Comparison of ENCODE assay signal across 19 cellular contexts in genomic region chr7:130379551-130380120, GRCh38. TPM values are rescaled to one million over a fixed set of nuclear protein-coding genes. Genes with fewer than 3 reads are reported as not detected.
DNase-seq lines count a peak whose midpoint lies in the region; ATAC-seq and TF ChIP-seq lines count a peak whose summit lies in the region.
"Had no signal": no experiment of that assay in that cellular context is flagged by ENCODE, and none has a peak within 500 bp of the region (broad histone marks: within the 10 kb centered on the region; RNA-seq: fewer than 3 reads in every experiment).

No MANE protein-coding gene starts in this region.

- no peak overlapping the region for H3K9ac ChIP-seq in PC-3 (ENCODE audit: low read length)

- H3K36me3 Mint-ChIP-seq in chondrocyte (ENCODE audit: low read depth) (peaks cover 3% of the 10 kb centered on the region), nephron (ENCODE audit: low read depth) (peaks cover 11% of the 10 kb centered on the region)
- no peaks in the 10 kb centered on the region for H3K36me3 Mint-ChIP-seq in stimulated activated effector memory CD8-positive, alpha-beta T cell treated with anti-CD3 and anti-CD28 coated beads, Interleukin-12 subunit alpha, Interleukin-12 subunit beta, amount 100 ng/mL, for 72 hours
- H3K36me3 Mint-ChIP-seq in activated naive CD8-positive, alpha-beta T cell treated with anti-CD3 and anti-CD28 coated beads, Interleukin-2, amount 50 U/mL, for 24 hours (ENCODE audit: low read depth), result peaks cover 2% of the 10 kb centered on the region
- H3K36me3 Mint-ChIP-seq: activated naive CD8-positive, alpha-beta T cell treated with anti-CD3 and anti-CD28 coated beads for 36 hours had no signal

- no peak overlapping the region for H3K4me3 Mint-ChIP-seq in chondrocyte (ENCODE audit: unreplicated experiment)
- H3K4me3 Mint-ChIP-seq in nephron, result no peak overlapping the region
- no peak overlapping the region for H3K4me3 Mint-ChIP-seq in stimulated activated effector memory CD8-positive, alpha-beta T cell treated with anti-CD3 and anti-CD28 coated beads, Interleukin-12 subunit alpha, Interleukin-12 subunit beta, amount 100 ng/mL, for 72 hours
- H3K4me3 Mint-ChIP-seq in activated naive CD8-positive, alpha-beta T cell treated with anti-CD3 and anti-CD28 coated beads, Interleukin-2, amount 50 U/mL, for 24 hours, result no peak overlapping the region
- H3K4me3 Mint-ChIP-seq: activated naive CD8-positive, alpha-beta T cell treated with anti-CD3 and anti-CD28 coated beads for 36 hours; activated T-cell treated with anti-CD3 and anti-CD28 coated beads, Interleukin-2, amount 50 U/mL, for 24 hours; B cell; effector memory CD8-positive, alpha-beta T cell had no signal

- H3K4me1 ChIP-seq in SJCRH30 (peaks cover 23% of the 10 kb centered on the region), PC-3 (ENCODE audit: insufficient read depth, low read length) (no peaks in the 10 kb centered on the region)

- TF ChIP-seq CTCF in chondrocyte (IDR thresholded peaks at IDR 0.05), result no peak
- TF ChIP-seq CTCF in nephron (IDR thresholded peaks at IDR 0.05; ENCODE audit: unreplicated experiment in 3 of 3), result no peak
- TF ChIP-seq CTCF in PC-3 (conservative IDR thresholded peaks at IDR 0.05; ENCODE audit: low read depth, low read length), result no peak

- no peaks in the 10 kb centered on the region for H3K79me2 ChIP-seq in PC-3 (ENCODE audit: low read length)

- H3K27ac ChIP-seq in SJCRH30 (peak overlapping the region; percentile 60), PC-3 (ENCODE audit: low read length) (no peak overlapping the region)
- H3K27ac ChIP-seq: right atrium auricular region had no signal

- H3K9me3 Mint-ChIP-seq in chondrocyte (ENCODE audit: low read depth) (peaks cover 7% of the 10 kb centered on the region), nephron (peaks cover 17% of the 10 kb centered on the region)
- H3K9me3 Mint-ChIP-seq in stimulated activated effector memory CD8-positive, alpha-beta T cell treated with anti-CD3 and anti-CD28 coated beads, Interleukin-12 subunit alpha, Interleukin-12 subunit beta, amount 100 ng/mL, for 72 hours, result peaks cover 2% of the 10 kb centered on the region
- H3K9me3 Mint-ChIP-seq in activated naive CD8-positive, alpha-beta T cell treated with anti-CD3 and anti-CD28 coated beads, Interleukin-2, amount 50 U/mL, for 24 hours, result peaks cover 12% of the 10 kb centered on the region

- peak; percentile 35 for ATAC-seq in stimulated activated effector memory CD8-positive, alpha-beta T cell treated with anti-CD3 and anti-CD28 coated beads, Interleukin-12 subunit alpha, Interleukin-12 subunit beta, amount 100 ng/mL, for 72 hours
- ATAC-seq in activated naive CD8-positive, alpha-beta T cell treated with anti-CD3 and anti-CD28 coated beads, Interleukin-2, amount 50 U/mL, for 24 hours, result no peak
- ATAC-seq in PC-3 (no peak), HG03097 (IDR thresholded peaks at IDR 0.05; ENCODE audit: low FRiP score, unreplicated experiment) (no peak)
- ATAC-seq: effector memory CD8-positive, alpha-beta T cell had no signal

- H3K27me3 Mint-ChIP-seq in chondrocyte (ENCODE audit: low read depth), result no peaks in the 10 kb centered on the region
- no peaks in the 10 kb centered on the region for H3K27me3 Mint-ChIP-seq in nephron (ENCODE audit: low read depth)
- H3K27me3 Mint-ChIP-seq in activated naive CD8-positive, alpha-beta T cell treated with anti-CD3 and anti-CD28 coated beads, Interleukin-2, amount 50 U/mL, for 24 hours, result no peaks in the 10 kb centered on the region
- H3K27me3 Mint-ChIP-seq: activated naive CD8-positive, alpha-beta T cell treated with anti-CD3 and anti-CD28 coated beads for 36 hours; activated T-cell treated with anti-CD3 and anti-CD28 coated beads, Interleukin-2, amount 50 U/mL, for 24 hours; B cell had no signal

- no peaks in the 10 kb centered on the region for H3F3A ChIP-seq in PC-3 (ENCODE audit: low read length, unreplicated experiment)

- POLR2A ChIA-PET in PC-3 (lab: Charles Lee; ENCODE audit: unreplicated experiment), result interaction anchor here (0.7 kb wide), 1 partner anchor 745 kb away, joined by 4 read pairs; no protein-coding TSS in a partner anchor

- H3K27ac Mint-ChIP-seq in chondrocyte (ENCODE audit: unreplicated experiment) (no peak overlapping the region), nephron (peak overlapping the region; percentile 91 to 99 (median 99))
- H3K27ac Mint-ChIP-seq in stimulated activated effector memory CD8-positive, alpha-beta T cell treated with anti-CD3 and anti-CD28 coated beads, Interleukin-12 subunit alpha, Interleukin-12 subunit beta, amount 100 ng/mL, for 72 hours, result no peak overlapping the region
- H3K27ac Mint-ChIP-seq in activated naive CD8-positive, alpha-beta T cell treated with anti-CD3 and anti-CD28 coated beads, Interleukin-2, amount 50 U/mL, for 24 hours, result no peak overlapping the region
- H3K27ac Mint-ChIP-seq: activated naive CD8-positive, alpha-beta T cell treated with anti-CD3 and anti-CD28 coated beads for 36 hours; activated T-cell treated with anti-CD3 and anti-CD28 coated beads, Interleukin-2, amount 50 U/mL, for 24 hours; B cell; effector memory CD8-positive, alpha-beta T cell had no signal

- no TSS peak for BruUV-seq in PC-3 (replicated peaks; lab: Mats Ljungman, UMichigan)

- no peaks in the 10 kb centered on the region for H3K27me3 ChIP-seq in SJCRH30
- H3K27me3 ChIP-seq in PC-3 (ENCODE audit: low read length), result no peaks in the 10 kb centered on the region
- H3K27me3 ChIP-seq: right atrium auricular region had no signal

- H3K4me3 ChIP-seq in SJCRH30, result no peak overlapping the region
- H3K4me3 ChIP-seq in PC-3 (ENCODE audit: low read length), result no peak overlapping the region
- H3K4me3 ChIP-seq: right atrium auricular region had no signal

- peaks cover 24% of the 10 kb centered on the region for H3K4me1 Mint-ChIP-seq in chondrocyte (ENCODE audit: low read depth)
- peaks cover 37% of the 10 kb centered on the region for H3K4me1 Mint-ChIP-seq in nephron
- H3K4me1 Mint-ChIP-seq in stimulated activated effector memory CD8-positive, alpha-beta T cell treated with anti-CD3 and anti-CD28 coated beads, Interleukin-12 subunit alpha, Interleukin-12 subunit beta, amount 100 ng/mL, for 72 hours, result no peaks in the 10 kb centered on the region
- H3K4me1 Mint-ChIP-seq in activated naive CD8-positive, alpha-beta T cell treated with anti-CD3 and anti-CD28 coated beads, Interleukin-2, amount 50 U/mL, for 24 hours, result no peaks in the 10 kb centered on the region
- H3K4me1 Mint-ChIP-seq: activated naive CD8-positive, alpha-beta T cell treated with anti-CD3 and anti-CD28 coated beads for 36 hours; B cell had no signal

- H3K9me3 ChIP-seq in SJCRH30 (replicated peaks), result peaks cover 7% of the 10 kb centered on the region; the same call in 1 of the 2 replicates
- H3K9me3 ChIP-seq in PC-3 (ENCODE audit: low read length), result no peaks in the 10 kb centered on the region
- H3K9me3 ChIP-seq: right atrium auricular region had no signal

- no peaks in the 10 kb centered on the region for H3K36me3 ChIP-seq in SJCRH30
- no peaks in the 10 kb centered on the region for H3K36me3 ChIP-seq in PC-3 (ENCODE audit: low read depth, low read length)
- H3K36me3 ChIP-seq: right atrium auricular region had no signal

- H3K9me2 ChIP-seq in PC-3 (replicated peaks; ENCODE audit: low read length), result no peaks in the 10 kb centered on the region

- H3K4me2 ChIP-seq in PC-3 (ENCODE audit: low read length), result no peak overlapping the region

- intact Hi-C loops in PC-3 (cut with micrococcal nuclease), result no loop called here

- CTCF ChIA-PET in PC-3 (lab: Charles Lee), result no interaction called here

- H2AFZ ChIP-seq in PC-3 (ENCODE audit: low read length), result no peak overlapping the region

- DNase-seq in SJCRH30 (peak; percentile 34 to 49), chondrocyte (ENCODE audit: low spot score) (peak; percentile 74), PC-3 (no peak), hypothalamus (lab: John Stamatoyannopoulos, UW) (no peak)
- DNase-seq in stimulated activated effector memory CD8-positive, alpha-beta T cell treated with anti-CD3 and anti-CD28 coated beads, Interleukin-12 subunit alpha, Interleukin-12 subunit beta, amount 100 ng/mL, for 72 hours (ENCODE audit: low spot score in 2 of 2), result no peak
- DNase-seq in activated naive CD8-positive, alpha-beta T cell treated with anti-CD3 and anti-CD28 coated beads, Interleukin-2, amount 50 U/mL, for 24 hours, result no peak
- DNase-seq: activated CD4-positive, alpha-beta T cell treated with anti-CD3 and anti-CD28 coated beads, Interleukin-2, amount 50 U/mL, for 4 hours; activated naive CD8-positive, alpha-beta T cell treated with anti-CD3 and anti-CD28 coated beads for 36 hours; activated T-cell treated with anti-CD3 and anti-CD28 coated beads, Interleukin-2, amount 50 U/mL, for 24 hours; central memory CD4-positive, alpha-beta T cell; effector memory CD8-positive, alpha-beta T cell; HCEC 1CT; hippocampal formation; NCI-H1694 had no signal

- H4K20me1 ChIP-seq in PC-3 (ENCODE audit: low read length), result no peaks in the 10 kb centered on the region

RNA-seq across cellular contexts. Expression of gene CPA1, which starts 0.7 kb away (rescaled TPM):
- total RNA-seq in SJCRH30 (2014; rRNA removed; shearing (Covaris generic)), result 0.81 and 1.1 TPM in 2 replicates
- 0.20 TPM in 1 of 3 replicates, not detected in the others for total RNA-seq in chondrocyte
- not detected in 2 replicates for total RNA-seq in PC-3 (2014; rRNA removed)
- total RNA-seq: activated naive CD8-positive, alpha-beta T cell treated with anti-CD3 and anti-CD28 coated beads for 36 hours; B cell; HT1080; right atrium auricular region had no signal

RNA-seq across cellular contexts. Expression of gene CPA5, which starts 35.0 kb away (rescaled TPM):
- 2.6 and 3.3 TPM in 2 replicates for total RNA-seq in SJCRH30 (2014; rRNA removed; shearing (Covaris generic))
- total RNA-seq in chondrocyte, result not detected in 3 replicates
- 1.3 TPM in 1 of 2 replicates, not detected in the other for total RNA-seq in PC-3 (2014; rRNA removed)
- total RNA-seq: B cell, HT1080, right atrium auricular region had no signal

Comparison
In these comparisons a context has a peak if more than half of its experiments do, and no peak if none do; other contexts are left out.
1. DNase-seq: peak in SJCRH30 (2 of 2) and chondrocyte (single experiment); none in stimulated activated effector memory CD8-positive, alpha-beta T cell treated with anti-CD3 and anti-CD28 coated beads, Interleukin-12 subunit alpha, Interleukin-12 subunit beta, amount 100 ng/mL, for 72 hours (0 of 2), activated naive CD8-positive, alpha-beta T cell treated with anti-CD3 and anti-CD28 coated beads, Interleukin-2, amount 50 U/mL, for 24 hours (single experiment), PC-3 (single experiment) and hypothalamus (0 of 51).
2. H3K27ac Mint-ChIP-seq: peak in nephron (3 of 3); none in chondrocyte (single experiment), stimulated activated effector memory CD8-positive, alpha-beta T cell treated with anti-CD3 and anti-CD28 coated beads, Interleukin-12 subunit alpha, Interleukin-12 subunit beta, amount 100 ng/mL, for 72 hours (single experiment) and activated naive CD8-positive, alpha-beta T cell treated with anti-CD3 and anti-CD28 coated beads, Interleukin-2, amount 50 U/mL, for 24 hours (single experiment).